Comparison of ENCODE assay signal across 19 cellular contexts in genomic region chr15:33093234-33093633, GRCh38.
DNase-seq lines count a peak whose midpoint lies in the region; ATAC-seq and TF ChIP-seq lines count a peak whose summit lies in the region.
"Had no signal": no experiment of that assay in that cellular context is flagged by ENCODE, and none has a peak within 500 bp of the region (broad histone marks: within the 10 kb centered on the region; RNA-seq: fewer than 3 reads in every experiment).

No MANE protein-coding gene starts in this region.

- no peaks in the 10 kb centered on the region for H3K36me3 ChIP-seq in IMR-90 (ENCODE audit: control insufficient read depth, insufficient read depth, low read length)
- H3K36me3 ChIP-seq in ovary: no peaks in the 10 kb centered on the region
- H3K36me3 ChIP-seq: BE2C had no signal

- dilution Hi-C loops in IMR-90 (cut with HindIII; ENCODE audit: low sequenced_read_pairs, unreplicated experiment): no loop called here

- H2BK20ac ChIP-seq in IMR-90 (ENCODE audit: low read depth, low read length): peak overlapping the region; percentile 92

- H3K27ac ChIP-seq in IMR-90 (ENCODE audit: insufficient read depth, low read length) (peak overlapping the region; percentile 66; the same call in 1 of the 2 replicates), ovary (no peak overlapping the region)
- H3K27ac ChIP-seq: GM23248 had no signal

- in situ Hi-C loops in IMR-90 (cut with MboI; ENCODE audit: low sequenced_read_pairs): loop anchor here (5.0 kb wide), 1 partner anchor 34 kb away; no protein-coding TSS in a partner anchor

- TF ChIP-seq POLR2A in IMR-90 (IDR thresholded peaks at IDR 0.05; ENCODE audit: low read depth, low read length): no peak
- TF ChIP-seq POLR2A in ovary (IDR thresholded peaks at IDR 0.05): no peak

- H4K5ac ChIP-seq in IMR-90 (ENCODE audit: low read depth, low read length): peak overlapping the region; percentile 87; the same call in 1 of the 2 replicates

- H2BK120ac ChIP-seq in IMR-90 (ENCODE audit: low read depth, low read length): peak overlapping the region; percentile 97

- H3K27ac Mint-ChIP-seq in chondrocyte (ENCODE audit: unreplicated experiment) (peak overlapping the region; percentile 47), osteocyte (ENCODE audit: unreplicated experiment) (peak overlapping the region; percentile 23)
- H3K27ac Mint-ChIP-seq in naive thymus-derived CD8-positive, alpha-beta T cell: peak overlapping the region in 2 of 10 donors; percentile 5 to 36
- H3K27ac Mint-ChIP-seq: H9, IgD-negative memory B cell had no signal

- H3K27me3 ChIP-seq in IMR-90 (ENCODE audit: control insufficient read depth, insufficient read depth, low read length) (no peaks in the 10 kb centered on the region), ovary (no peaks in the 10 kb centered on the region)
- H3K27me3 ChIP-seq: BE2C had no signal

- POLR2A ChIA-PET in IMR-90 (lab: Charles Lee; ENCODE audit: unreplicated experiment): interaction anchor here (1.9 kb wide), 1 partner anchor 21 kb away, joined by 7 read pairs; no protein-coding TSS in a partner anchor
- POLR2A ChIA-PET in naive thymus-derived CD8-positive, alpha-beta T cell (lab: Charles Lee): no interaction called here

- ATAC-seq in IMR-90 (ENCODE audit: low read depth): no peak
- no peak for ATAC-seq in naive thymus-derived CD8-positive, alpha-beta T cell
- ATAC-seq: Panc1 had no signal

- no peak overlapping the region for H2AK9ac ChIP-seq in IMR-90 (replicated peaks; ENCODE audit: low read depth, low read length, poor library complexity)

- peak overlapping the region; percentile 93; the same call in 1 of the 2 replicates for H3K18ac ChIP-seq in IMR-90 (ENCODE audit: low read depth, low read length)

- peak overlapping the region; percentile 81 for H4K91ac ChIP-seq in IMR-90 (ENCODE audit: insufficient read depth, low read depth, low read length)

- H3K4me3 ChIP-seq in IMR-90 (ENCODE audit: insufficient read depth, low read depth, low read length) (no peak overlapping the region), ovary (no peak overlapping the region)
- H3K4me3 ChIP-seq: GM23248 had no signal

- H3K4me3 Mint-ChIP-seq in chondrocyte (ENCODE audit: unreplicated experiment): no peak overlapping the region
- no peak overlapping the region for H3K4me3 Mint-ChIP-seq in osteocyte (ENCODE audit: unreplicated experiment)
- no peak overlapping the region for H3K4me3 Mint-ChIP-seq in naive thymus-derived CD8-positive, alpha-beta T cell
- H3K4me3 Mint-ChIP-seq: H9, IgD-negative memory B cell had no signal

- H2BK5ac ChIP-seq in IMR-90 (ENCODE audit: low read depth, low read length, poor library complexity, severe bottlenecking): peak overlapping the region; percentile 95

- DNase-seq in IMR-90 (no peak), SK-N-DZ (ENCODE audit: low spot score) (peak; percentile 41), chondrocyte (ENCODE audit: low spot score) (no peak), osteocyte (ENCODE audit: extremely low spot score, unreplicated experiment) (no peak), NCI-H1694 (lab: John Stamatoyannopoulos, UW) (no peak), ovary (no peak), HT-29 (ENCODE audit: low spot score) (no peak)
- DNase-seq in naive thymus-derived CD8-positive, alpha-beta T cell: no peak
- DNase-seq: BE2C, DMS53, GDM1, GM23248, H9, NCI-H1930, NCI-H2171, NCI-H524 treated with DMSO at 0.1 percent for 48 hours, NCI-H82 had no signal

- H4K20me1 ChIP-seq in IMR-90 (ENCODE audit: insufficient read depth, low read length): no peaks in the 10 kb centered on the region

- peak overlapping the region; percentile 97; the same call in 1 of the 2 replicates for H3K23ac ChIP-seq in IMR-90 (ENCODE audit: low read depth, low read length)

- H3K4me1 Mint-ChIP-seq in chondrocyte (ENCODE audit: low read depth) (peaks cover 52% of the 10 kb centered on the region), osteocyte (ENCODE audit: unreplicated experiment) (peaks cover 50% of the 10 kb centered on the region)
- H3K4me1 Mint-ChIP-seq in naive thymus-derived CD8-positive, alpha-beta T cell: peaks cover 0 to 14% (median 11%) of the 10 kb centered on the region in 4 donors
- H3K4me1 Mint-ChIP-seq: H9 had no signal

- H2AFZ ChIP-seq in IMR-90 (replicated peaks; ENCODE audit: low read length, poor library complexity): no peak overlapping the region
- H2AFZ ChIP-seq: GM23248 had no signal

- H3K27me3 Mint-ChIP-seq in chondrocyte (ENCODE audit: low read depth): no peaks in the 10 kb centered on the region
- no peaks in the 10 kb centered on the region for H3K27me3 Mint-ChIP-seq in osteocyte (ENCODE audit: unreplicated experiment)
- no peaks in the 10 kb centered on the region for H3K27me3 Mint-ChIP-seq in naive thymus-derived CD8-positive, alpha-beta T cell

- H3K56ac ChIP-seq in IMR-90 (ENCODE audit: extremely low read depth, insufficient read depth, low read length): peak overlapping the region; percentile 63; the same call in 1 of the 2 replicates

- peak overlapping the region; percentile 96 for H3K14ac ChIP-seq in IMR-90 (replicated peaks; ENCODE audit: low read depth, low read length)

- H2BK15ac ChIP-seq in IMR-90 (ENCODE audit: low read depth, low read length): peak overlapping the region; percentile 98

- H3K36me3 Mint-ChIP-seq in chondrocyte (ENCODE audit: low read depth) (no peaks in the 10 kb centered on the region), osteocyte (ENCODE audit: unreplicated experiment) (no peaks in the 10 kb centered on the region)
- no peaks in the 10 kb centered on the region for H3K36me3 Mint-ChIP-seq in naive thymus-derived CD8-positive, alpha-beta T cell
- H3K36me3 Mint-ChIP-seq: IgD-negative memory B cell had no signal

- H3K4me1 ChIP-seq in IMR-90 (ENCODE audit: control insufficient read depth, insufficient read depth, low read length): peaks cover 26% of the 10 kb centered on the region
- no peaks in the 10 kb centered on the region for H3K4me1 ChIP-seq in ovary (ENCODE audit: insufficient read depth)

- peaks cover 14 to 51% of the 10 kb centered on the region in 2 experiments for H3K79me1 ChIP-seq in IMR-90 (ENCODE audit: low read depth in 1 of 2, low read length in 2 of 2)

- peak overlapping the region; percentile 16; the same call in 1 of the 2 replicates for H3K4me2 ChIP-seq in IMR-90 (ENCODE audit: low read depth, low read length)

- intact Hi-C loops in IMR-90 (cut with micrococcal nuclease) (no loop called here), ovary (cut with DNase I) (no loop called here)

- peak overlapping the region; percentile 31; the same call in 1 of the 2 replicates for H3K9ac ChIP-seq in IMR-90 (ENCODE audit: low read depth, low read length)
- H3K9ac ChIP-seq: GM23248 had no signal

- H3K9me3 Mint-ChIP-seq in chondrocyte (ENCODE audit: low read depth) (no peaks in the 10 kb centered on the region), osteocyte (ENCODE audit: unreplicated experiment) (no peaks in the 10 kb centered on the region)
- H3K9me3 Mint-ChIP-seq in naive thymus-derived CD8-positive, alpha-beta T cell: no peaks in the 10 kb centered on the region
- H3K9me3 Mint-ChIP-seq: H9, IgD-negative memory B cell had no signal

- H3K9me3 ChIP-seq in IMR-90 (ENCODE audit: control insufficient read depth, insufficient read depth, low read length) (no peaks in the 10 kb centered on the region), ovary (no peaks in the 10 kb centered on the region)
- H3K9me3 ChIP-seq: BE2C had no signal

- peak overlapping the region; percentile 100 for H2AK5ac ChIP-seq in IMR-90 (ENCODE audit: low read depth, low read length)

- CTCF ChIA-PET in IMR-90 (lab: Yijun Ruan, JAX): interaction anchor here (1.0 kb wide), 1 partner anchor 40 kb away, joined by 4 read pairs; no protein-coding TSS in a partner anchor

- no peak for TF ChIP-seq CTCF in IMR-90 (conservative IDR thresholded peaks at IDR 0.05; ENCODE audit: low read depth, low read length)
- TF ChIP-seq CTCF in chondrocyte (IDR thresholded peaks at IDR 0.05): no peak
- TF ChIP-seq CTCF in osteocyte (IDR thresholded peaks at IDR 0.05): no peak
- no peak for TF ChIP-seq CTCF in ovary (IDR thresholded peaks at IDR 0.05)

- peak overlapping the region; percentile 65 to 88; a peak in 3 of 4 replicates for H4K8ac ChIP-seq in IMR-90 (ENCODE audit: low read depth in 2 of 2, low read length in 2 of 2)

- TF ChIP-seq EP300 in ovary (IDR thresholded peaks at IDR 0.05): no peak

- TF ChIP-seq RAD21 in IMR-90 (IDR thresholded peaks at IDR 0.05; ENCODE audit: low read length): no peak

- H3K4ac ChIP-seq in IMR-90 (ENCODE audit: low read depth, low read length): peak overlapping the region; percentile 91

- peaks cover 14% of the 10 kb centered on the region; the same call in 1 of the 2 replicates for H3K9me1 ChIP-seq in IMR-90 (ENCODE audit: insufficient read depth, low read length)

- no TSS peak for BruUV-seq in IMR-90 (replicated peaks; lab: Mats Ljungman, UMichigan)

- no CpG with 5 or more reads among the region's 2 CpGs for WGBS in IMR-90 (ENCODE audit: extremely low coverage in 2 of 2, insufficient read length in 1 of 2), 2 experiments
- 57 to 81% (median 67%) methylated on average over 2 of the region's 2 CpGs for WGBS in ovary, 3 donors

TF ChIP-seq in IMR-90, 13 proteins besides CTCF, POLR2A, EP300 and RAD21 (continues in another document):
- TF ChIP-seq CEBPB (IDR thresholded peaks at IDR 0.05; ENCODE audit: low read depth, low read length) (no peak), FOS (IDR thresholded peaks at IDR 0.05; ENCODE audit: low read depth, low read length) (no peak), USF2 (IDR thresholded peaks at IDR 0.05; ENCODE audit: low read depth, low read length) (no peak), MXI1 (IDR thresholded peaks at IDR 0.05; ENCODE audit: borderline replicate concordance, low read depth, low read length) (no peak), ELK1 (IDR thresholded peaks at IDR 0.05; ENCODE audit: borderline replicate concordance, low read depth, low read length) (no peak), RCOR1 (IDR thresholded peaks at IDR 0.05; ENCODE audit: insufficient replicate concordance, low read length) (no peak), MAFK (IDR thresholded peaks at IDR 0.05; ENCODE audit: low read depth, low read length) (no peak)
